19 cellular contexts compared by ENCODE assay signal in the genomic region with DNA sequence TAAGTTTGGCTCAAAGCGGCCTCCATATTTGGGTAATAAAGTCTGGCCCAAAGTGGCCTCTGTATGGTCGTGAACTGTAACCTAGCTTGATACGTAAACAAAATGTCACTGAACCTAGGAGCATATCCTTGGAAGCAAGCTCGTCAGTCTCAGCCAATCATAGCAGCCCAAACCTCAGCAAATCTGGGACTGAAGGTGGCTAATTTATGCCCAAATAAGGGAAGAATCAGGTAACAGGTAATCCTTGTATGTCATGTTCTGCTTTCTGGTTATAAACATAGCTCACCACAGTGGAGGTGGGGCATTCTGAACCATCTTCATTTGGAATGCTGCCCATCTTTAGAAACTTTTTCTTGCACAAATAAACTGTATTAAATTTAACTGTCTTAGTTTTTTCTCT.
"Had no signal": no experiment of that assay in that cellular context is flagged by ENCODE, and none has a peak within 500 bp of the region (broad histone marks: within the 10 kb centered on the region; RNA-seq: fewer than 3 reads in every experiment).

No MANE protein-coding gene starts in this region.

- FAIRE-seq: frontal cortex, islet of Langerhans had no signal

- H3K4me3 Mint-ChIP-seq: naive thymus-derived CD4-positive, alpha-beta T cell; nephron progenitor cell; stimulated activated naive B cell treated with anti-CD40 and anti-IgM and Interleukin-4, amounts not matched to agents 10 μg/mL and 1 μg/mL and 100 μg/mL, for 72 hours; stimulated activated naive CD8-positive, alpha-beta T cell treated with anti-CD3 and anti-CD28 coated beads, Interleukin-15, amount 100 ng/mL, for 72 hours had no signal

- H3K4me1 ChIP-seq: heart left ventricle, transverse colon had no signal

- H3K4me1 Mint-ChIP-seq: naive thymus-derived CD4-positive, alpha-beta T cell; nephron progenitor cell; stimulated activated naive CD8-positive, alpha-beta T cell treated with anti-CD3 and anti-CD28 coated beads, Interleukin-15, amount 100 ng/mL, for 72 hours had no signal

- H3K27ac ChIP-seq: dorsolateral prefrontal cortex, heart left ventricle, thoracic aorta, transverse colon had no signal

- H3K9me3 Mint-ChIP-seq: nephron progenitor cell; stimulated activated naive B cell treated with anti-CD40 and anti-IgM and Interleukin-4, amounts not matched to agents 10 μg/mL and 1 μg/mL and 100 μg/mL, for 72 hours had no signal

- H3K9me3 ChIP-seq: heart left ventricle, thoracic aorta, transverse colon had no signal

- H3K4me3 ChIP-seq: dorsolateral prefrontal cortex, heart left ventricle, thoracic aorta, transverse colon had no signal

- H3K36me3 Mint-ChIP-seq: stimulated activated naive B cell treated with anti-CD40 and anti-IgM and Interleukin-4, amounts not matched to agents 10 μg/mL and 1 μg/mL and 100 μg/mL, for 72 hours had no signal

- DNase-seq: cortex of kidney; dorsolateral prefrontal cortex; effector CD8-positive, alpha-beta T cell; heart left ventricle; hippocampal formation; kidney glomerular epithelial cell; mammary epithelial cell; naive thymus-derived CD4-positive, alpha-beta T cell; nephron progenitor cell; posterior cingulate gyrus; stimulated activated CD4-positive, alpha-beta T cell treated with anti-CD3 and anti-CD28 coated beads, Interleukin-2, amount 100 ng/mL, for 24 hours; stimulated activated CD4-positive, alpha-beta T cell treated with anti-CD3 and anti-CD28 coated beads, Interleukin-4, amount 100 ng/mL, for 4 hours; stimulated activated naive B cell treated with anti-CD40 and anti-IgM and Interleukin-4, amounts not matched to agents 10 μg/mL and 1 μg/mL and 100 μg/mL, for 72 hours; stimulated activated naive CD8-positive, alpha-beta T cell treated with anti-CD3 and anti-CD28 coated beads, Interleukin-15, amount 100 ng/mL, for 72 hours; transverse colon had no signal

- H3K36me3 ChIP-seq: heart left ventricle, thoracic aorta, transverse colon had no signal

- H3K27me3 ChIP-seq: dorsolateral prefrontal cortex, heart left ventricle, transverse colon had no signal

- ATAC-seq: heart left ventricle; naive thymus-derived CD4-positive, alpha-beta T cell; sciatic nerve; stimulated activated naive B cell treated with anti-CD40 and anti-IgM and Interleukin-4, amounts not matched to agents 10 μg/mL and 1 μg/mL and 100 μg/mL, for 72 hours had no signal

- H3K27me3 Mint-ChIP-seq: naive thymus-derived CD4-positive, alpha-beta T cell; stimulated activated naive CD8-positive, alpha-beta T cell treated with anti-CD3 and anti-CD28 coated beads, Interleukin-15, amount 100 ng/mL, for 72 hours had no signal

- H3K27ac Mint-ChIP-seq: naive thymus-derived CD4-positive, alpha-beta T cell; nephron progenitor cell; stimulated activated naive B cell treated with anti-CD40 and anti-IgM and Interleukin-4, amounts not matched to agents 10 μg/mL and 1 μg/mL and 100 μg/mL, for 72 hours had no signal
